ENCODE assay signal across 1 cellular context in genomic region chr14:99549684-99550083, GRCh38.
TF ChIP-seq lines count a peak whose summit lies in the region.

No MANE protein-coding gene starts in this region.

TF ChIP-seq in HepG2, 621 proteins besides CTCF, POLR2A, EP300 and RAD21 (continued from another document):
- TF ChIP-seq FIP1L1 (IDR thresholded peaks at IDR 0.05; ENCODE audit: borderline replicate concordance, insufficient read depth, low read depth, low read length) (no peak), ZNF205 (CRISPR knock-in tag; IDR thresholded peaks at IDR 0.05) (peak; percentile 85; the same call in 1 of the 2 replicates), ZNF619 (CRISPR knock-in tag; IDR thresholded peaks at IDR 0.05) (no peak), ZNF883 (CRISPR knock-in tag; IDR thresholded peaks at IDR 0.05; ENCODE audit: not compliant biosample characterization) (no peak), AKAP8 (CRISPR knock-in tag; IDR thresholded peaks at IDR 0.05) (no peak), ZNF781 (CRISPR knock-in tag; IDR thresholded peaks at IDR 0.05; ENCODE audit: borderline replicate concordance, not compliant biosample characterization) (no peak), HOXA5 (CRISPR knock-in tag; IDR thresholded peaks at IDR 0.05) (no peak), ZNF776 (CRISPR knock-in tag; IDR thresholded peaks at IDR 0.05) (no peak), ZNF704 (CRISPR knock-in tag; IDR thresholded peaks at IDR 0.05; ENCODE audit: borderline replicate concordance) (no peak), ZNF33B (CRISPR knock-in tag; IDR thresholded peaks at IDR 0.05) (no peak), BCLAF1 (IDR thresholded peaks at IDR 0.05) (no peak), SMARCC2 (IDR thresholded peaks at IDR 0.05) (no peak), ZNF703 (CRISPR knock-in tag; IDR thresholded peaks at IDR 0.05; ENCODE audit: borderline replicate concordance) (no peak), NR0B2 (CRISPR knock-in tag; IDR thresholded peaks at IDR 0.05) (no peak), ZNF207 (IDR thresholded peaks at IDR 0.05; ENCODE audit: borderline replicate concordance) (no peak), ZBTB43 (CRISPR knock-in tag; conservative IDR thresholded peaks at IDR 0.05) (no peak), ATF2 (CRISPR knock-in tag; IDR thresholded peaks at IDR 0.05) (no peak), PHB2 (IDR thresholded peaks at IDR 0.05; ENCODE audit: partially characterized antibody) (no peak), ELF3 (CRISPR knock-in tag; IDR thresholded peaks at IDR 0.05) (peak; percentile 62)
